Comparison of ENCODE assay signal across 9 cellular contexts in genomic region chr16:1863681-1864460, GRCh38. TPM values are rescaled to one million over a fixed set of nuclear protein-coding genes. Genes with fewer than 3 reads are reported as not detected.
DNase-seq lines count a peak whose midpoint lies in the region; ATAC-seq and TF ChIP-seq lines count a peak whose summit lies in the region.
"Had no signal": no experiment of that assay in that cellular context is flagged by ENCODE, and none has a peak within 500 bp of the region (broad histone marks: within the 10 kb centered on the region; RNA-seq: fewer than 3 reads in every experiment).

No MANE protein-coding gene starts in this region.

- no peak overlapping the region for H3K27ac Mint-ChIP-seq in stimulated activated naive CD8-positive, alpha-beta T cell treated with anti-CD3 and anti-CD28 coated beads, Interleukin-15, amount 100 ng/mL, for 72 hours
- no peak overlapping the region for H3K27ac Mint-ChIP-seq in activated CD4-positive, alpha-beta T cell treated with anti-CD3 and anti-CD28 coated beads, Interleukin-2, amount 10 ng/mL, durations not matched to agents 7 days and 5 days
- H3K27ac Mint-ChIP-seq: dendritic cell treated with granulocyte-macrophage colony-stimulating factor and Interleukin-4, amounts not matched to agents 40 ng/mL and 50 ng/mL, for 4 days had no signal

- peaks cover 0 to 4% of the 10 kb centered on the region in 2 donors for H3K4me1 ChIP-seq in gastrocnemius medialis

- no peak overlapping the region for H3K4me3 Mint-ChIP-seq in stimulated activated naive CD8-positive, alpha-beta T cell treated with anti-CD3 and anti-CD28 coated beads, Interleukin-15, amount 100 ng/mL, for 72 hours
- H3K4me3 Mint-ChIP-seq in activated CD4-positive, alpha-beta T cell treated with anti-CD3 and anti-CD28 coated beads, Interleukin-2, amount 10 ng/mL, durations not matched to agents 7 days and 5 days = no peak overlapping the region
- H3K4me3 Mint-ChIP-seq: dendritic cell treated with granulocyte-macrophage colony-stimulating factor and Interleukin-4, amounts not matched to agents 40 ng/mL and 50 ng/mL, for 4 days had no signal

- DNase-seq in stimulated activated naive CD8-positive, alpha-beta T cell treated with anti-CD3 and anti-CD28 coated beads, Interleukin-15, amount 100 ng/mL, for 72 hours = peak; percentile 13 to 15
- DNase-seq in stimulated activated naive CD8-positive, alpha-beta T cell treated with anti-CD3 and anti-CD28 coated beads, Interleukin-15, Interleukin-2, amounts not matched to agents 100 U/mL and 50 U/mL, for 24 hours = no peak
- DNase-seq in RPMI7951 (ENCODE audit: low read depth) (peak; percentile 34), fibroblast of pulmonary artery (ENCODE audit: low read depth) (peak; percentile 66), gastrocnemius medialis (no peak), anterior cingulate cortex (lab: John Stamatoyannopoulos, UW) (no peak), NCI-H774 (lab: John Stamatoyannopoulos, UW) (no peak)
- DNase-seq in activated CD4-positive, alpha-beta T cell treated with anti-CD3 and anti-CD28 coated beads, Interleukin-2, amount 10 ng/mL, durations not matched to agents 7 days and 5 days = no peak

- CTCF ChIA-PET in activated CD4-positive, alpha-beta T cell treated with anti-CD3 and anti-CD28 coated beads, Interleukin-2, amount 10 ng/mL, durations not matched to agents 7 days and 5 days (lab: Charles Lee) = interaction anchor here (1.2 kb wide), 1 partner anchor 12 kb away, joined by 3 read pairs; no protein-coding TSS in a partner anchor

- peaks cover 14 to 30% (median 30%) of the 10 kb centered on the region in 3 donors for H3K27me3 ChIP-seq in gastrocnemius medialis

- no peak overlapping the region for H3K27ac ChIP-seq in gastrocnemius medialis

- H3K4me1 Mint-ChIP-seq in stimulated activated naive CD8-positive, alpha-beta T cell treated with anti-CD3 and anti-CD28 coated beads, Interleukin-15, amount 100 ng/mL, for 72 hours = peaks cover 5% of the 10 kb centered on the region
- H3K4me1 Mint-ChIP-seq in activated CD4-positive, alpha-beta T cell treated with anti-CD3 and anti-CD28 coated beads, Interleukin-2, amount 10 ng/mL, durations not matched to agents 7 days and 5 days = no peaks in the 10 kb centered on the region

- no peaks in the 10 kb centered on the region for H3K9me3 ChIP-seq in gastrocnemius medialis

- no peaks in the 10 kb centered on the region for H3K9me3 Mint-ChIP-seq in stimulated activated naive CD8-positive, alpha-beta T cell treated with anti-CD3 and anti-CD28 coated beads, Interleukin-15, amount 100 ng/mL, for 72 hours
- H3K9me3 Mint-ChIP-seq in activated CD4-positive, alpha-beta T cell treated with anti-CD3 and anti-CD28 coated beads, Interleukin-2, amount 10 ng/mL, durations not matched to agents 7 days and 5 days = no peaks in the 10 kb centered on the region
- H3K9me3 Mint-ChIP-seq: dendritic cell treated with granulocyte-macrophage colony-stimulating factor and Interleukin-4, amounts not matched to agents 40 ng/mL and 50 ng/mL, for 4 days had no signal

- intact Hi-C loops in gastrocnemius medialis (cut with DNase I; ENCODE audit: low total_unique reads) = loop anchor here (1.0 kb wide), 1 partner anchor 65 kb away; no protein-coding TSS in a partner anchor

- no peak overlapping the region for H3K4me3 ChIP-seq in fibroblast of pulmonary artery (replicated peaks; ENCODE audit: low read depth, low read length)
- H3K4me3 ChIP-seq in gastrocnemius medialis = no peak overlapping the region

- in situ Hi-C loops in gastrocnemius medialis (cut with MboI; ENCODE audit: low sequenced_read_pairs in 4 of 4) = loop anchor here in 1 of 4 donors (5.0 kb wide), 1 partner anchor 63 kb away; no protein-coding TSS in a partner anchor

- no peaks in the 10 kb centered on the region for H3K36me3 ChIP-seq in gastrocnemius medialis

- POLR2A ChIA-PET in activated CD4-positive, alpha-beta T cell treated with anti-CD3 and anti-CD28 coated beads, Interleukin-2, amount 10 ng/mL, durations not matched to agents 7 days and 5 days (lab: Charles Lee) = no interaction called here

- peak; percentile 52 for TF ChIP-seq CTCF in fibroblast of pulmonary artery (IDR thresholded peaks at IDR 0.05; ENCODE audit: low read length, missing control alignments)
- peak in 3 of 5 experiments; percentile 48 to 69 (median 57) for TF ChIP-seq CTCF in gastrocnemius medialis (IDR thresholded peaks at IDR 0.05 in 4 of 5, conservative IDR thresholded peaks at IDR 0.05 in 1 of 5)

- no peak for ATAC-seq in stimulated activated naive CD8-positive, alpha-beta T cell treated with anti-CD3 and anti-CD28 coated beads, Interleukin-15, amount 100 ng/mL, for 72 hours
- ATAC-seq in stimulated activated naive CD8-positive, alpha-beta T cell treated with anti-CD3 and anti-CD28 coated beads, Interleukin-15, Interleukin-2, amounts not matched to agents 100 U/mL and 50 U/mL, for 24 hours = no peak
- ATAC-seq in gastrocnemius medialis = no peak

- TF ChIP-seq POLR2A in gastrocnemius medialis (IDR thresholded peaks at IDR 0.05) = no peak

- H3K27me3 Mint-ChIP-seq in stimulated activated naive CD8-positive, alpha-beta T cell treated with anti-CD3 and anti-CD28 coated beads, Interleukin-15, amount 100 ng/mL, for 72 hours = peaks cover 16% of the 10 kb centered on the region
- H3K27me3 Mint-ChIP-seq in activated CD4-positive, alpha-beta T cell treated with anti-CD3 and anti-CD28 coated beads, Interleukin-2, amount 10 ng/mL, durations not matched to agents 7 days and 5 days = peaks cover 26% of the 10 kb centered on the region

- H3K36me3 Mint-ChIP-seq in activated CD4-positive, alpha-beta T cell treated with anti-CD3 and anti-CD28 coated beads, Interleukin-2, amount 10 ng/mL, durations not matched to agents 7 days and 5 days (ENCODE audit: low read depth) = no peaks in the 10 kb centered on the region

RNA-seq across cellular contexts. Expression of gene MEIOB, which starts 8.1 kb away (rescaled TPM):
- total RNA-seq in RPMI7951 (2014; rRNA removed; shearing (Covaris generic)) = not detected in 2 replicates
- not detected for total RNA-seq in gastrocnemius medialis
- total RNA-seq in activated CD4-positive, alpha-beta T cell treated with anti-CD3 and anti-CD28 coated beads, Interleukin-2, amount 10 ng/mL, durations not matched to agents 7 days and 5 days = not detected

RNA-seq across cellular contexts. Expression of gene FAHD1, which starts 36.9 kb away (rescaled TPM):
- total RNA-seq in RPMI7951 (2014; rRNA removed; shearing (Covaris generic)) = 39.3 and 54.6 TPM in 2 replicates
- 10 to 100 TPM; 28.2 to 57.1 (median 49.1) TPM for total RNA-seq in gastrocnemius medialis
- total RNA-seq in activated CD4-positive, alpha-beta T cell treated with anti-CD3 and anti-CD28 coated beads, Interleukin-2, amount 10 ng/mL, durations not matched to agents 7 days and 5 days = 10 to 100 TPM; 11.3 to 12.9 TPM

RNA-seq across cellular contexts. Expression of gene HAGH, which starts 37.2 kb away (rescaled TPM):
- total RNA-seq in RPMI7951 (2014; rRNA removed; shearing (Covaris generic)) = 50.7 and 68.8 TPM in 2 replicates
- total RNA-seq in gastrocnemius medialis = 100 to 1,000 TPM; 216 to 440 (median 261) TPM
- 10 to 100 TPM; 34.9 to 45.6 TPM for total RNA-seq in activated CD4-positive, alpha-beta T cell treated with anti-CD3 and anti-CD28 coated beads, Interleukin-2, amount 10 ng/mL, durations not matched to agents 7 days and 5 days

RNA-seq across cellular contexts. Expression of gene HS3ST6, which starts 54.3 kb away (rescaled TPM):
- not detected in 2 replicates for total RNA-seq in RPMI7951 (2014; rRNA removed; shearing (Covaris generic))
- total RNA-seq in gastrocnemius medialis = not detected
- not detected for total RNA-seq in activated CD4-positive, alpha-beta T cell treated with anti-CD3 and anti-CD28 coated beads, Interleukin-2, amount 10 ng/mL, durations not matched to agents 7 days and 5 days

Comparison
In these comparisons a context has a peak if more than half of its experiments do, and no peak if none do; other contexts are left out.
1. DNase-seq: peak in stimulated activated naive CD8-positive, alpha-beta T cell treated with anti-CD3 and anti-CD28 coated beads, Interleukin-15, amount 100 ng/mL, for 72 hours (2 of 2), RPMI7951 (single experiment) and fibroblast of pulmonary artery (single experiment); none in stimulated activated naive CD8-positive, alpha-beta T cell treated with anti-CD3 and anti-CD28 coated beads, Interleukin-15, Interleukin-2, amounts not matched to agents 100 U/mL and 50 U/mL, for 24 hours (single experiment), gastrocnemius medialis (0 of 2), anterior cingulate cortex (0 of 58), activated CD4-positive, alpha-beta T cell treated with anti-CD3 and anti-CD28 coated beads, Interleukin-2, amount 10 ng/mL, durations not matched to agents 7 days and 5 days (single experiment) and NCI-H774 (single experiment).